12 cellular contexts compared by ENCODE assay signal in genomic region chr1:16006552-16007485, GRCh38. TPM values are rescaled to one million over a fixed set of nuclear protein-coding genes. Genes with fewer than 3 reads are reported as not detected.
DNase-seq lines count a peak whose midpoint lies in the region; ATAC-seq and TF ChIP-seq lines count a peak whose summit lies in the region.
"Had no signal": no experiment of that assay in that cellular context is flagged by ENCODE, and none has a peak within 500 bp of the region (broad histone marks: within the 10 kb centered on the region; RNA-seq: fewer than 3 reads in every experiment).

No MANE protein-coding gene starts in this region.

- no peak overlapping the region for H3K9ac ChIP-seq in mesendoderm (ENCODE audit: low read length)

- H3K4me1 Mint-ChIP-seq in activated T-helper 17 cell treated with anti-CD3 and anti-CD28 coated beads, Interleukin-2, amount 50 U/mL, for 72 hours: peaks cover 7% of the 10 kb centered on the region

- H3K4me3 ChIP-seq in HFF-Myc (replicated peaks; ENCODE audit: low read depth, low read length) (no peak overlapping the region), mesendoderm (ENCODE audit: low read length) (no peak overlapping the region)

- no peaks in the 10 kb centered on the region for H3K36me3 Mint-ChIP-seq in activated T-helper 17 cell treated with anti-CD3 and anti-CD28 coated beads, Interleukin-2, amount 50 U/mL, for 72 hours (ENCODE audit: low read depth)

- no peak overlapping the region for H4K5ac ChIP-seq in mesendoderm (ENCODE audit: low read length)

- H3K27me3 ChIP-seq in mesendoderm (ENCODE audit: insufficient read depth, low read length, poor library complexity): no peaks in the 10 kb centered on the region

- DNase-seq in SIG-M5 treated with dmso at 0.1 percent for 504 hours (lab: John Stamatoyannopoulos, UW; ENCODE audit: unreplicated experiment) (peak; percentile 5), SIG-M5 (lab: John Stamatoyannopoulos, UW) (no peak), HFF-Myc (ENCODE audit: extremely low read depth, low read depth) (no peak), mesendoderm (peak; percentile 48), DMS153 treated with DMSO at 0.1 percent for 48 hours (lab: John Stamatoyannopoulos, UW; ENCODE audit: unreplicated experiment) (no peak), left lobe of liver (ENCODE audit: low spot score) (no peak), putamen (ENCODE audit: low spot score) (no peak)
- DNase-seq: cortex of kidney, kidney glomerular epithelial cell, NCI-H2081 had no signal

- H2AK5ac ChIP-seq in mesendoderm (ENCODE audit: low read length): no peak overlapping the region

- no CpG with 5 or more reads among the region's 9 CpGs for WGBS in mesendoderm (ENCODE audit: extremely low coverage, insufficient coverage, low lambda C conversion rate)

- H2BK15ac ChIP-seq in mesendoderm (replicated peaks; ENCODE audit: low read depth): no peak overlapping the region

- peak overlapping the region; percentile 66 for H3K23ac ChIP-seq in mesendoderm (ENCODE audit: low read length)

- peak; percentile 88 for ATAC-seq in activated T-helper 17 cell treated with anti-CD3 and anti-CD28 coated beads, Interleukin-2, amount 50 U/mL, for 72 hours (replicated peaks)
- no peak for ATAC-seq in left lobe of liver

- H3K79me2 ChIP-seq in mesendoderm (ENCODE audit: control insufficient read depth, insufficient read depth, low read length): no peaks in the 10 kb centered on the region

- no peaks in the 10 kb centered on the region for H3K9me3 Mint-ChIP-seq in activated T-helper 17 cell treated with anti-CD3 and anti-CD28 coated beads, Interleukin-2, amount 50 U/mL, for 72 hours

- H3K4me3 Mint-ChIP-seq in activated T-helper 17 cell treated with anti-CD3 and anti-CD28 coated beads, Interleukin-2, amount 50 U/mL, for 72 hours: no peak overlapping the region

- no peak overlapping the region for H2BK5ac ChIP-seq in mesendoderm (ENCODE audit: low read length)

- no peak overlapping the region for H3K4me2 ChIP-seq in mesendoderm (ENCODE audit: low read length)

- H3K79me1 ChIP-seq in mesendoderm (ENCODE audit: low read length): no peaks in the 10 kb centered on the region

- no peaks in the 10 kb centered on the region for H3K4me1 ChIP-seq in mesendoderm (ENCODE audit: control insufficient read depth, low read depth, low read length)

- H4K8ac ChIP-seq in mesendoderm (ENCODE audit: low read depth, low read length): no peak overlapping the region

- H3K36me3 ChIP-seq in mesendoderm (ENCODE audit: control insufficient read depth, insufficient read depth, low read length): no peaks in the 10 kb centered on the region

- H3K56ac ChIP-seq in mesendoderm (ENCODE audit: low read length): no peak overlapping the region

- H3K18ac ChIP-seq in mesendoderm (ENCODE audit: low read length): no peak overlapping the region

- peak overlapping the region; percentile 60 for H3K27ac Mint-ChIP-seq in activated T-helper 17 cell treated with anti-CD3 and anti-CD28 coated beads, Interleukin-2, amount 50 U/mL, for 72 hours

- H3K27ac ChIP-seq in mesendoderm (ENCODE audit: low read depth, low read length): no peak overlapping the region
- H3K27ac ChIP-seq: VCaP had no signal

- H2BK120ac ChIP-seq in mesendoderm (ENCODE audit: low read depth, low read length): no peak overlapping the region

- TF ChIP-seq CTCF in HFF-Myc (IDR thresholded peaks at IDR 0.05; ENCODE audit: low read depth, low read length, missing control alignments): peak; percentile 13

- H3K4ac ChIP-seq in mesendoderm (ENCODE audit: low read depth, low read length): no peak overlapping the region

- H3K27me3 Mint-ChIP-seq in activated T-helper 17 cell treated with anti-CD3 and anti-CD28 coated beads, Interleukin-2, amount 50 U/mL, for 72 hours: no peaks in the 10 kb centered on the region

RNA-seq across cellular contexts. Expression of gene SRARP, which starts 2.8 kb away (rescaled TPM):
- total RNA-seq in activated T-helper 17 cell treated with anti-CD3 and anti-CD28 coated beads, Interleukin-2, amount 50 U/mL, for 72 hours: not detected
- 0.03 TPM for polyA plus RNA-seq in mesendoderm (2013, experiment 1 of 2)
- polyA plus RNA-seq in mesendoderm (2013, experiment 2 of 2): 0.04 TPM
- not detected for total RNA-seq in left lobe of liver

RNA-seq across cellular contexts. Expression of gene HSPB7, which starts 11.0 kb away (rescaled TPM):
- not detected for total RNA-seq in activated T-helper 17 cell treated with anti-CD3 and anti-CD28 coated beads, Interleukin-2, amount 50 U/mL, for 72 hours
- 0.03 TPM for polyA plus RNA-seq in mesendoderm (2013, experiment 1 of 2)
- 0.07 TPM for polyA plus RNA-seq in mesendoderm (2013, experiment 2 of 2)
- 1.2 TPM for total RNA-seq in left lobe of liver

RNA-seq across cellular contexts. Expression of gene CLCNKA, which starts 15.0 kb away (rescaled TPM):
- total RNA-seq in activated T-helper 17 cell treated with anti-CD3 and anti-CD28 coated beads, Interleukin-2, amount 50 U/mL, for 72 hours: under 1 TPM in 1 of 2 donors, not detected in 1; 0.40 TPM
- 0.29 TPM for polyA plus RNA-seq in mesendoderm (2013, experiment 1 of 2)
- 0.28 TPM for polyA plus RNA-seq in mesendoderm (2013, experiment 2 of 2)
- 0.08 TPM for total RNA-seq in left lobe of liver

RNA-seq across cellular contexts. Expression of gene ZBTB17, which starts 30.9 kb away (rescaled TPM):
- total RNA-seq in activated T-helper 17 cell treated with anti-CD3 and anti-CD28 coated beads, Interleukin-2, amount 50 U/mL, for 72 hours: 100 to 1,000 TPM in 1 of 2 donors, 10 to 100 TPM in 1; 62.0 to 135 TPM
- polyA plus RNA-seq in mesendoderm (2013, experiment 1 of 2): 16.0 TPM
- 15.4 TPM for polyA plus RNA-seq in mesendoderm (2013, experiment 2 of 2)
- total RNA-seq in left lobe of liver: 14.3 TPM

RNA-seq across cellular contexts. Expression of gene CLCNKB, which starts 36.8 kb away (rescaled TPM):
- total RNA-seq in activated T-helper 17 cell treated with anti-CD3 and anti-CD28 coated beads, Interleukin-2, amount 50 U/mL, for 72 hours: under 1 TPM in 1 of 2 donors, not detected in 1; 0.13 TPM
- polyA plus RNA-seq in mesendoderm (2013, experiment 1 of 2): 0.86 TPM
- 0.74 TPM for polyA plus RNA-seq in mesendoderm (2013, experiment 2 of 2)
- not detected for total RNA-seq in left lobe of liver

Comparison
In these comparisons a context has a peak if more than half of its experiments do, and no peak if none do; other contexts are left out.
1. DNase-seq: peak in SIG-M5 treated with dmso at 0.1 percent for 504 hours (single experiment) and mesendoderm (single experiment); none in SIG-M5 (single experiment), HFF-Myc (single experiment), DMS153 treated with DMSO at 0.1 percent for 48 hours (single experiment), left lobe of liver (single experiment) and putamen (single experiment).